ENCODE assay signal across 32 cellular contexts in the genomic region with DNA sequence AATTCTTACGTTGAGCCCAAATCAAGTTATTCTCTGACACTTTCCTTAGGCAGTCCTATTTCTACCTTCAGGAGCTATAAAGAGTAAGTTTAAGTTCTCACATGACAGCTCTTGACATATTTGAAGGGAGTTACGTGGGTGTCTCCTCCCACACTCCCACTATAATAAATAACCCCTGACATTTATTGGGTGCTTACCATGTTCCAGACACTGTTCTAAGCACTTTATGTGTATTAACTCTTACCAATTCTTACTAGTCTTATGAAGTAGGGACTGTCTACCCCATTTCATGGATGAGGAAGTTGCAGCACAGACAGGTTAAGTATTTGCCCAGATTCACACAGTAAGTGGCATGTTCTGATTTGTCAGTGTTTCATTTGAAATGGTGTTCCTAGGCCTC. TPM values are rescaled to one million over a fixed set of nuclear protein-coding genes. Genes with fewer than 3 reads are reported as not detected.
"Had no signal": no experiment of that assay in that cellular context is flagged by ENCODE, and none has a peak within 500 bp of the region (broad histone marks: within the 10 kb centered on the region; RNA-seq: fewer than 3 reads in every experiment).

No MANE protein-coding gene starts in this region.

- DNase-seq: activated B cell treated with CpG ODN at 0.5 μM for 24 hours; activated CD4-positive, alpha-beta memory T cell treated with anti-CD3 and anti-CD28 coated beads for 36 hours; activated CD4-positive, alpha-beta T cell treated with anti-CD3 and anti-CD28 coated beads for 4 hours; activated CD4-positive, alpha-beta T cell treated with anti-CD3 and anti-CD28 coated beads, Interleukin-2, amount 50 U/mL, for 1 hour; activated CD4-positive, CD25-positive, alpha-beta regulatory T cell treated with anti-CD3 and anti-CD28 coated beads, Interleukin-2, amount 50 U/mL, for 72 hours; activated CD8-positive, alpha-beta memory T cell treated with anti-CD3 and anti-CD28 coated beads, Interleukin-2, amount 50 U/mL, for 4 hours; activated naive CD4-positive, alpha-beta T cell treated with anti-CD3 and anti-CD28 coated beads, Interleukin-2, amount 10 ng/mL, durations not matched to agents 7 days and 5 days; activated T-cell treated with anti-CD3 and anti-CD28 coated beads for 4 hours; activated T-cell treated with anti-CD3 and anti-CD28 coated beads, Interleukin-2, amount 50 U/mL, for 4 hours; amygdala; NCI-H1105; NCI-H1417 treated with DMSO at 0.1 percent for 48 hours; NCI-H187 treated with DMSO at 0.1 percent for 48 hours; NCI-H2081; NCI-H2171 treated with DMSO at 0.1 percent for 48 hours; NCI-H226; NCI-H446 treated with DMSO at 0.1 percent for 48 hours; NCI-H524; NCI-H69; NCI-H82; SIG-M5; SW 1271; T-helper 1 cell; T-helper 2 cell; T-helper 9 cell had no signal

- H3K36me3 ChIP-seq: ascending aorta, cardiac muscle cell had no signal

- H3K27ac ChIP-seq: ascending aorta, cardiac muscle cell, VCaP had no signal

- H3K27me3 ChIP-seq: ascending aorta had no signal

- H3K4me3 ChIP-seq: ascending aorta, cardiac muscle cell had no signal

- H3K9me3 ChIP-seq: ascending aorta had no signal

RNA-seq across cellular contexts. Expression of gene BOLL, which starts 37.2 kb away (rescaled TPM):
- total RNA-seq: activated B cell treated with CpG ODN at 0.5 μM for 24 hours; activated CD4-positive, alpha-beta memory T cell treated with anti-CD3 and anti-CD28 coated beads for 36 hours; activated T-cell treated with anti-CD3 and anti-CD28 coated beads, Interleukin-2, amount 50 U/mL, for 4 hours; activated T-helper 1 cell treated with anti-CD3 and anti-CD28 coated beads, Interleukin-12 subunit alpha, Interleukin-12 subunit beta, Interleukin-2, Interleukin-4 antibody, amounts not matched to agents 30 ng/mL and 10 ng/mL and 1 ng/mL, durations not matched to agents 14 hours and 24 hours and 36 hours; ascending aorta; cardiac muscle cell; MCF 10A; RPMI7951; SK-MEL-5 had no signal
